In genomic region chr19:4373601-4374441, GRCh38 we compare ENCODE assay signal across 8 cellular contexts. TPM values are rescaled to one million over a fixed set of nuclear protein-coding genes. Genes with fewer than 3 reads are reported as not detected.
DNase-seq lines count a peak whose midpoint lies in the region; ATAC-seq and TF ChIP-seq lines count a peak whose summit lies in the region.

No MANE protein-coding gene starts in this region.

- no peaks in the 10 kb centered on the region for H3K9me2 ChIP-seq in Karpas-422 (replicated peaks; ENCODE audit: insufficient read depth, low read length)

- no peak overlapping the region for H2AFZ ChIP-seq in Karpas-422 (ENCODE audit: low read length)

- DNase-seq in Karpas-422, result no peak
- peak in 1 of 2 donors; percentile 82 for DNase-seq in ascending aorta (ENCODE audit: low spot score in 2 of 2)
- peak in 1 of 2 donors; percentile 80 for DNase-seq in left lung
- DNase-seq in GM19240 (ENCODE audit: insufficient read length, low spot score), result no peak
- no peak for DNase-seq in GM20000 (ENCODE audit: low spot score)
- DNase-seq in stimulated activated CD4-positive, alpha-beta T cell treated with anti-CD3 and anti-CD28 coated beads, Interleukin-2, amount 100 ng/mL, for 48 hours, result no peak

- H3K4me3 ChIP-seq in Karpas-422 (ENCODE audit: low read length) (no peak overlapping the region), ascending aorta (peak overlapping the region; percentile 1 to 41), left lung (no peak overlapping the region), subcutaneous abdominal adipose tissue (ENCODE audit: low read depth in 1 of 5, low read length in 5 of 5) (peak overlapping the region in 3 of 5 donors; percentile 10 to 18 (median 17))

- peaks cover 58% of the 10 kb centered on the region for H3K79me2 ChIP-seq in Karpas-422 (ENCODE audit: low read length)

- TF ChIP-seq CTCF in ascending aorta (IDR thresholded peaks at IDR 0.05) (no peak), left lung (IDR thresholded peaks at IDR 0.05) (no peak), GM20000 (IDR thresholded peaks at IDR 0.05; ENCODE audit: extremely low read depth, missing control alignments) (no peak)

- ATAC-seq in left lung (no peak), GM21619 (IDR thresholded peaks at IDR 0.05; ENCODE audit: unreplicated experiment) (no peak)

- H3K27ac ChIP-seq in Karpas-422 (ENCODE audit: low read length), result no peak overlapping the region
- peak overlapping the region; percentile 91 to 98 for H3K27ac ChIP-seq in ascending aorta
- peak overlapping the region; percentile 82 to 92 for H3K27ac ChIP-seq in left lung
- peak overlapping the region; percentile 95 for H3K27ac ChIP-seq in subcutaneous abdominal adipose tissue (ENCODE audit: low read depth, low read length)

- H3K4me1 ChIP-seq in Karpas-422 (ENCODE audit: low read length), result peaks cover 78% of the 10 kb centered on the region
- peaks cover 58 to 82% of the 10 kb centered on the region in 2 donors for H3K4me1 ChIP-seq in ascending aorta
- peaks cover 48 to 100% of the 10 kb centered on the region in 2 donors for H3K4me1 ChIP-seq in left lung
- H3K4me1 ChIP-seq in subcutaneous abdominal adipose tissue (ENCODE audit: control insufficient read depth in 5 of 5, insufficient read depth in 5 of 5, low read length in 5 of 5), result peaks cover 34 to 91% (median 89%) of the 10 kb centered on the region in 5 donors

- H3K4me2 ChIP-seq in Karpas-422 (ENCODE audit: low read depth, low read length, poor library complexity, severe bottlenecking), result no peak overlapping the region

- intact Hi-C loops in ascending aorta (cut with DNase I) (loop anchor here (1.0 kb wide), 2 partner anchors 28 to 31 kb away; partner anchors contain the start of genes CHAF1A and MPND), left lung (cut with DNase I) (no loop called here)

- no peaks in the 10 kb centered on the region for H3K9me3 ChIP-seq in Karpas-422 (ENCODE audit: low read length)
- no peaks in the 10 kb centered on the region for H3K9me3 ChIP-seq in ascending aorta
- no peaks in the 10 kb centered on the region for H3K9me3 ChIP-seq in left lung
- no peaks in the 10 kb centered on the region for H3K9me3 ChIP-seq in subcutaneous abdominal adipose tissue (ENCODE audit: control insufficient read depth in 5 of 5, low read length in 5 of 5)

- H3K27me3 ChIP-seq in Karpas-422 (ENCODE audit: low read length) (no peaks in the 10 kb centered on the region), ascending aorta (no peaks in the 10 kb centered on the region), left lung (no peaks in the 10 kb centered on the region), subcutaneous abdominal adipose tissue (ENCODE audit: control insufficient read depth in 5 of 5, insufficient read depth in 4 of 5, low read length in 5 of 5) (no peaks in the 10 kb centered on the region)

- H4K20me1 ChIP-seq in Karpas-422 (ENCODE audit: insufficient read depth, low read depth, low read length), result peaks cover 46% of the 10 kb centered on the region

- no peaks in the 10 kb centered on the region for H3K36me3 ChIP-seq in Karpas-422 (ENCODE audit: insufficient read depth, low read length)
- no peaks in the 10 kb centered on the region for H3K36me3 ChIP-seq in ascending aorta
- H3K36me3 ChIP-seq in left lung, result no peaks in the 10 kb centered on the region
- peaks cover 0 to 25% (median 2%) of the 10 kb centered on the region in 5 donors for H3K36me3 ChIP-seq in subcutaneous abdominal adipose tissue (ENCODE audit: control insufficient read depth in 5 of 5, insufficient read depth in 5 of 5, low read length in 5 of 5)

- H3K9ac ChIP-seq in Karpas-422 (ENCODE audit: low read length) (peak overlapping the region; percentile 58; the same call in 1 of the 2 replicates), subcutaneous abdominal adipose tissue (ENCODE audit: low read length in 5 of 5) (peak overlapping the region; percentile 42 to 78 (median 56))

RNA-seq across cellular contexts. Expression of gene SH3GL1, which starts 26.5 kb away (rescaled TPM):
- 12.8 and 13.4 TPM in 2 replicates for total RNA-seq in Karpas-422 (2014; rRNA removed; shearing (Covaris generic); ENCODE audit: low replicate concordance)
- total RNA-seq in ascending aorta (61.4 TPM), left lung (10 to 100 TPM; 64.6 to 71.8 TPM)

RNA-seq across cellular contexts. Expression of gene CHAF1A, which starts 28.6 kb away (rescaled TPM):
- total RNA-seq in Karpas-422 (2014; rRNA removed; shearing (Covaris generic); ENCODE audit: low replicate concordance), result 7.8 and 50.7 TPM in 2 replicates
- total RNA-seq in ascending aorta, result 0.85 TPM
- total RNA-seq in left lung, result 10 to 100 TPM; 15.6 to 24.1 TPM

RNA-seq across cellular contexts. Expression of gene MPND, which starts 30.5 kb away (rescaled TPM):
- 5.3 and 9.5 TPM in 2 replicates for total RNA-seq in Karpas-422 (2014; rRNA removed; shearing (Covaris generic); ENCODE audit: low replicate concordance)
- total RNA-seq in ascending aorta (21.9 TPM), left lung (10 to 100 TPM; 21.9 to 31.3 TPM)

RNA-seq across cellular contexts. Expression of gene STAP2, which starts 35.2 kb away (rescaled TPM):
- total RNA-seq in Karpas-422 (2014; rRNA removed; shearing (Covaris generic); ENCODE audit: low replicate concordance), result 0.43 and 0.86 TPM in 2 replicates
- total RNA-seq in ascending aorta (6.6 TPM), left lung (10 to 100 TPM; 14.1 to 28.1 TPM)

Comparison
In these comparisons a context has a peak if more than half of its experiments do, and no peak if none do; other contexts are left out.
1. H3K4me3 ChIP-seq: peak in ascending aorta (2 of 2) and subcutaneous abdominal adipose tissue (3 of 5); none in Karpas-422 (single experiment) and left lung (0 of 2).